ENCODE assay signal across 24 cellular contexts in the genomic region with DNA sequence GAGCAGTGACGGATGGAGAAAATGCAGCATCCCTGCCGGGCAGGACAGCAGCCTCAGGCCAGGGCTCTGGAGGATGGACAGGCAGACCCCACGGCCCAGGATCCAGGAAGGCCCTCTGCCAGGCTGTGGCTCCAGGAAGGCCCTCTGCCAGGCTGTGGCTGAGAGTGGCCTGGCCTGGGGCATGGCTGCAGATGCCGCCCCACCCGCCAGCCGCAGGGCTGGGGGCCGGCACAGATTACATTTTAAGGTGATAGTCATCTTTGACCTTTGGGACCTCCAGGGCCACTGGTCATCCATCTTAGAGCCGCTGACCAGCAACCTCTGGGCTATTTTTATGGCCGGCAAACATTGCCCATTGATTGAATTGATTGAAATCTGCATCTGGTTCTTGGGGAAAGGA.
DNase-seq lines count a peak whose midpoint lies in the region; ATAC-seq, FAIRE-seq and TF ChIP-seq lines count a peak whose summit lies in the region.
"Had no signal": no experiment of that assay in that cellular context is flagged by ENCODE, and none has a peak within 500 bp of the region (broad histone marks: within the 10 kb centered on the region; RNA-seq: fewer than 3 reads in every experiment).

No MANE protein-coding gene starts in this region.

- no peak overlapping the region for H4K91ac ChIP-seq in H1 (replicated peaks; ENCODE audit: insufficient read length, low read length)

- CTCF ChIA-PET in SK-N-SH (lab: Yijun Ruan, JAX): interaction anchor here (0.7 to 1.2 kb wide), 3 partner anchors 180 to 273 kb away, joined by 3 read pairs; no protein-coding TSS in a partner anchor
- CTCF ChIA-PET in H1 (lab: Charles Lee; ENCODE audit: partially characterized antibody): no interaction called here

- no peak overlapping the region for H2AK5ac ChIP-seq in H1 (ENCODE audit: low read depth, low read length)

- no peaks in the 10 kb centered on the region for H3K9me3 ChIP-seq in SK-N-SH
- peaks cover 3 to 6% of the 10 kb centered on the region in 2 experiments; a peak in 3 of 4 replicates for H3K9me3 ChIP-seq in H1 (ENCODE audit: insufficient read depth in 2 of 2, low read depth in 1 of 2, low read length in 1 of 2)

- FAIRE-seq in H1 (lab: Jason Lieb, UNC): no peak
- FAIRE-seq: A204.1, GM12891, GM18507 had no signal

- H3K23ac ChIP-seq in H1 (ENCODE audit: insufficient read length): no peak overlapping the region

- H4K8ac ChIP-seq in H1 (ENCODE audit: extremely low read depth, insufficient read depth, low read length): no peak overlapping the region

- H2AFZ ChIP-seq in SK-N-SH (ENCODE audit: low read depth) (no peak overlapping the region), H1 (ENCODE audit: low read length) (peak overlapping the region; percentile 93; the same call in 1 of the 2 replicates)

- no peak overlapping the region; the same call in 1 of the 2 replicates for H2BK12ac ChIP-seq in H1 (ENCODE audit: low read depth, low read length)

- H4K20me1 ChIP-seq in SK-N-SH (ENCODE audit: insufficient read depth): no peaks in the 10 kb centered on the region
- no peaks in the 10 kb centered on the region for H4K20me1 ChIP-seq in H1 (replicated peaks in 1 of 2; ENCODE audit: control insufficient read depth in 1 of 2, insufficient read depth in 2 of 2, low read length in 2 of 2)
- H4K20me1 ChIP-seq: BLaER1 had no signal

- H3K4me3 ChIP-seq in SK-N-SH (ENCODE audit: low read depth in 2 of 2, low read length in 1 of 2) (no peak overlapping the region), H1 (ENCODE audit: extremely low read depth in 1 of 4, insufficient read depth in 2 of 4, low read depth in 3 of 4, low read length in 4 of 4) (no peak overlapping the region)
- H3K4me3 ChIP-seq: BLaER1 had no signal

- peak overlapping the region in 1 of 2 experiments; percentile 34; a peak in 2 of 4 replicates for H3K27ac ChIP-seq in SK-N-SH (ENCODE audit: low read depth in 2 of 2, low read length in 1 of 2)
- no peak overlapping the region for H3K27ac ChIP-seq in H1 (ENCODE audit: low read depth, low read length)
- H3K27ac ChIP-seq: 22Rv1, BLaER1 had no signal

- H3K27ac Mint-ChIP-seq in progenitor cell of endocrine pancreas: peak overlapping the region; percentile 7
- H3K27ac Mint-ChIP-seq: B cell; CD14-positive monocyte; CD4-positive, alpha-beta T cell; H9 had no signal

- no peak overlapping the region for H3K4me2 ChIP-seq in SK-N-SH
- H3K4me2 ChIP-seq in H1 (ENCODE audit: insufficient read depth in 1 of 2, low read depth in 2 of 2, low read length in 2 of 2): no peak overlapping the region
- H3K4me2 ChIP-seq: BLaER1 had no signal

- H3K36me3 ChIP-seq in SK-N-SH (replicated peaks in 1 of 2; ENCODE audit: control insufficient read depth in 1 of 2, insufficient read depth in 2 of 2, low read length in 1 of 2): no peaks in the 10 kb centered on the region
- no peaks in the 10 kb centered on the region for H3K36me3 ChIP-seq in H1 (ENCODE audit: control insufficient read depth in 2 of 4, insufficient read depth in 4 of 4, low read length in 3 of 4)
- H3K36me3 ChIP-seq: BLaER1 had no signal

- POLR2A ChIA-PET in SK-N-SH (lab: Yijun Ruan, JAX) (interaction anchor here (0.7 kb wide), 1 partner anchor 304 kb away, joined by 3 read pairs; no protein-coding TSS in a partner anchor), H1 (lab: Charles Lee; ENCODE audit: partially characterized antibody) (interaction anchor here (0.6 kb wide), 1 partner anchor 18 kb away, joined by 4 read pairs; no protein-coding TSS in a partner anchor)

- H3K4me1 Mint-ChIP-seq in progenitor cell of endocrine pancreas (ENCODE audit: low read depth): peaks cover 43% of the 10 kb centered on the region
- H3K4me1 Mint-ChIP-seq: B cell; CD14-positive monocyte; CD8-positive, alpha-beta memory T cell had no signal

- no peaks in the 10 kb centered on the region for H3K79me1 ChIP-seq in H1 (ENCODE audit: low read depth, low read length)

- ATAC-seq in SK-N-SH treated with all-trans-retinoic acid at 6 μM for 48 hours (no peak; the same call in 2 of the 3 replicates), GM21737 (IDR thresholded peaks at IDR 0.05; ENCODE audit: unreplicated experiment) (no peak)
- ATAC-seq: HCT116 had no signal

- H3K9ac ChIP-seq in SK-N-SH: no peak overlapping the region
- H3K9ac ChIP-seq in H1 (replicated peaks in 1 of 4; ENCODE audit: extremely low read depth in 1 of 4, low read depth in 3 of 4, low read length in 3 of 4): no peak overlapping the region
- H3K9ac ChIP-seq: BLaER1 had no signal

- no peak overlapping the region for H2BK120ac ChIP-seq in H1 (replicated peaks; ENCODE audit: low read depth, low read length)

- TF ChIP-seq CTCF in SK-N-SH (IDR thresholded peaks at IDR 0.05) (no peak), H1 (IDR thresholded peaks at IDR 0.05; ENCODE audit: control extremely low read depth in 1 of 3, insufficient read depth in 1 of 3, low read depth in 1 of 3, low read length in 3 of 3) (no peak), progenitor cell of endocrine pancreas (IDR thresholded peaks at IDR 0.05; ENCODE audit: unreplicated experiment) (no peak)

- 43% methylated on average over 3 of the region's 9 CpGs for WGBS in SK-N-SH (ENCODE audit: low lambda C conversion rate)
- WGBS in H1 (ENCODE audit: extremely low coverage in 1 of 2, insufficient coverage in 1 of 2, insufficient read length in 1 of 2, insufficient replicate concordance in 2 of 2, low coverage in 1 of 2, low lambda C conversion rate in 2 of 2, missing lambda C conversion rate in 1 of 2), 2 experiments: 82% methylated on average over 9 of the region's 9 CpGs; no CpG with 5 or more reads in 1 of the 2 experiments

- peaks cover 0 to 30% of the 10 kb centered on the region in 2 experiments; a peak in 2 of 4 replicates for H3K4me1 ChIP-seq in SK-N-SH (ENCODE audit: control insufficient read depth in 1 of 2, insufficient read depth in 2 of 2, low read depth in 1 of 2, low read length in 1 of 2)
- peaks cover 0 to 2% (median 0%) of the 10 kb centered on the region in 4 experiments; a peak in 3 of 7 replicates for H3K4me1 ChIP-seq in H1 (replicated peaks in 1 of 4; ENCODE audit: control insufficient read depth in 3 of 4, insufficient read depth in 4 of 4, low read length in 3 of 4)

- H3K4ac ChIP-seq in H1 (replicated peaks; ENCODE audit: insufficient read length, low read depth, low read length): no peak overlapping the region

- H3K4me3 Mint-ChIP-seq in progenitor cell of endocrine pancreas (ENCODE audit: low read depth): no peak overlapping the region
- H3K4me3 Mint-ChIP-seq: B cell; CD14-positive monocyte; CD4-positive, alpha-beta T cell; CD8-positive, alpha-beta memory T cell; H9 had no signal

- H3K23me2 ChIP-seq in H1 (ENCODE audit: low read depth, low read length): no peaks in the 10 kb centered on the region

- no peak for TF ChIP-seq POLR2A in H1 (IDR thresholded peaks at IDR 0.05; ENCODE audit: control extremely low read depth in 1 of 2, low read depth in 2 of 2, low read length in 2 of 2)

- H2BK20ac ChIP-seq in H1 (ENCODE audit: low read length): no peak overlapping the region

- H3K27me3 Mint-ChIP-seq in progenitor cell of endocrine pancreas: peaks cover 3% of the 10 kb centered on the region
- H3K27me3 Mint-ChIP-seq: CD4-positive, alpha-beta T cell had no signal

- H3K14ac ChIP-seq in H1 (ENCODE audit: insufficient read length): no peak overlapping the region

- H3K27me3 ChIP-seq in SK-N-SH (ENCODE audit: insufficient read depth) (no peaks in the 10 kb centered on the region), H1 (replicated peaks in 1 of 4; ENCODE audit: control insufficient read depth in 3 of 4, extremely low read depth in 1 of 4, insufficient read depth in 3 of 4, low read length in 3 of 4) (no peaks in the 10 kb centered on the region)
- H3K27me3 ChIP-seq: BLaER1 had no signal

- H2BK15ac ChIP-seq in H1 (ENCODE audit: low read length): no peak overlapping the region

- DNase-seq in SK-N-SH (peak; percentile 63), H1 (ENCODE audit: low read depth in 1 of 2, low spot score in 2 of 2) (no peak), progenitor cell of endocrine pancreas (ENCODE audit: low spot score, unreplicated experiment) (no peak), NCI-H2171 (lab: John Stamatoyannopoulos, UW) (no peak), NCI-H748 treated with DMSO at 0.1 percent for 48 hours (lab: John Stamatoyannopoulos, UW) (no peak), LoVo (ENCODE audit: low spot score) (no peak)
- DNase-seq: CD4-positive, alpha-beta T cell; CD8-positive, alpha-beta memory T cell; DMS 273 treated with DMSO at 0.1 percent for 48 hours; DMS79; EL; GF-D8; GOT3; H9 had no signal

- no peak overlapping the region for H4K5ac ChIP-seq in H1 (ENCODE audit: insufficient read length, low read depth, low read length)

- H3F3A ChIP-seq in SK-N-SH (replicated peaks; ENCODE audit: insufficient read depth): no peaks in the 10 kb centered on the region

- H3K36me3 Mint-ChIP-seq in progenitor cell of endocrine pancreas (ENCODE audit: insufficient read depth): peaks cover 3% of the 10 kb centered on the region
- H3K36me3 Mint-ChIP-seq: CD14-positive monocyte; CD8-positive, alpha-beta memory T cell had no signal

- peaks cover 7% of the 10 kb centered on the region for H3K9me3 Mint-ChIP-seq in progenitor cell of endocrine pancreas (ENCODE audit: low read depth)
- H3K9me3 Mint-ChIP-seq: CD4-positive, alpha-beta T cell; CD8-positive, alpha-beta memory T cell had no signal

- H3K79me2 ChIP-seq in SK-N-SH (ENCODE audit: insufficient read depth) (no peaks in the 10 kb centered on the region), H1 (ENCODE audit: control insufficient read depth in 1 of 2, insufficient read depth in 2 of 2, low read length in 2 of 2) (no peaks in the 10 kb centered on the region)

- TF ChIP-seq RAD21 in SK-N-SH (IDR thresholded peaks at IDR 0.05; ENCODE audit: low read length) (no peak), H1 (IDR thresholded peaks at IDR 0.05 in 1 of 2, conservative IDR thresholded peaks at IDR 0.05 in 1 of 2; ENCODE audit: low read depth in 2 of 2, low read length in 2 of 2) (no peak)

- TF ChIP-seq EP300 in SK-N-SH (IDR thresholded peaks at IDR 0.05; ENCODE audit: borderline replicate concordance in 1 of 2, low read depth in 1 of 2, low read length in 1 of 2): no peak; a peak in 1 of 4 replicates
- no peak for TF ChIP-seq EP300 in H1 (IDR thresholded peaks at IDR 0.05; ENCODE audit: borderline replicate concordance in 1 of 2, low read depth in 2 of 2, low read length in 2 of 2)

- H3K56ac ChIP-seq in H1 (replicated peaks; ENCODE audit: insufficient read length, low read depth, low read length): no peak overlapping the region

- H2BK5ac ChIP-seq in H1 (ENCODE audit: low read depth, low read length): no peak overlapping the region

- no peaks in the 10 kb centered on the region for H3K9me2 ChIP-seq in SK-N-SH

- no peak overlapping the region for H3K18ac ChIP-seq in H1 (ENCODE audit: extremely low read depth, low read length)

TF ChIP-seq in SK-N-SH, 30 proteins besides CTCF, POLR2A, EP300 and RAD21 (continues in another document):
- 0 out of 2 replicates have a peak, but pooled peaks have one; percentile 24 for TF ChIP-seq RCOR1 (IDR thresholded peaks at IDR 0.05; ENCODE audit: low read length)

TF ChIP-seq in SK-N-SH treated with all-trans-retinoic acid at 6 μM for 48 hours, 23 proteins besides CTCF, POLR2A, EP300 and RAD21 (continues in another document):
- TF ChIP-seq ZFP3 (CRISPR knock-in tag; IDR thresholded peaks at IDR 0.05): no peak
- no peak for TF ChIP-seq ZC3H10 (CRISPR knock-in tag; IDR thresholded peaks at IDR 0.05)

TF ChIP-seq in H1, 55 proteins besides CTCF, POLR2A, EP300 and RAD21 (continues in another document):
- TF ChIP-seq BRCA1 (IDR thresholded peaks at IDR 0.05; ENCODE audit: low read depth, low read length) (no peak), TAF1 (IDR thresholded peaks at IDR 0.05; ENCODE audit: low read depth, low read length) (no peak)
